ENCODE assay signal across 8 cellular contexts in genomic region chr1:172533511-172534116, GRCh38. TPM values are rescaled to one million over a fixed set of nuclear protein-coding genes. Genes with fewer than 3 reads are reported as not detected.
DNase-seq lines count a peak whose midpoint lies in the region; ATAC-seq and TF ChIP-seq lines count a peak whose summit lies in the region.

No MANE protein-coding gene starts in this region.

- H2AFZ ChIP-seq in trophoblast cell (ENCODE audit: insufficient read depth, low read length, poor library complexity) = peak overlapping the region; percentile 72

- H3K4ac ChIP-seq in trophoblast cell (ENCODE audit: low read depth, low read length) = peak overlapping the region; percentile 100

- H4K12ac ChIP-seq in trophoblast cell (ENCODE audit: low read depth, low read length) = peak overlapping the region; percentile 96

- peak overlapping the region; percentile 99 for H2AK5ac ChIP-seq in trophoblast cell (ENCODE audit: low read length)

- H3K23ac ChIP-seq in trophoblast cell (ENCODE audit: low read length) = no peak overlapping the region

- DNase-seq in DMS153 (lab: John Stamatoyannopoulos, UW) (peak; percentile 17), DMS153 treated with DMSO at 0.1 percent for 48 hours (lab: John Stamatoyannopoulos, UW; ENCODE audit: unreplicated experiment) (no peak), NCI-H748 treated with DMSO at 0.1 percent for 48 hours (lab: John Stamatoyannopoulos, UW) (peak; percentile 1), trophoblast cell (peak; percentile 22 to 35), LoVo (ENCODE audit: low spot score) (no peak)
- peak; percentile 5 for DNase-seq in activated T-helper 9 cell treated with anti-CD3 and anti-CD28 coated beads, Interleukin-2, amount 50 U/mL, for 16 hours (ENCODE audit: low read depth)

- peak overlapping the region; percentile 66 to 87 for H3K4me3 ChIP-seq in gastroesophageal sphincter
- H3K4me3 ChIP-seq in trophoblast cell (ENCODE audit: low read depth, low read length) = peak overlapping the region; percentile 90

- peak overlapping the region; percentile 62 for H3K4me2 ChIP-seq in trophoblast cell (ENCODE audit: low read length)

- peak overlapping the region; percentile 99 for H2BK5ac ChIP-seq in trophoblast cell (ENCODE audit: low read depth, low read length, poor library complexity)

- peak overlapping the region; percentile 99 for H4K91ac ChIP-seq in trophoblast cell (ENCODE audit: low read depth, low read length)

- TF ChIP-seq POLR2A in gastroesophageal sphincter (IDR thresholded peaks at IDR 0.05) = no peak

- no peak for TF ChIP-seq EP300 in gastroesophageal sphincter (IDR thresholded peaks at IDR 0.05)

- 0 to 2% methylated on average over 6 to 10 of the region's 23 CpGs for WGBS in gastroesophageal sphincter (ENCODE audit: low coverage in 1 of 2), 2 donors
- no CpG with 5 or more reads among the region's 23 CpGs for WGBS in trophoblast cell (ENCODE audit: extremely low coverage, insufficient coverage, insufficient read length)

- H3K79me2 ChIP-seq in trophoblast cell (ENCODE audit: control insufficient read depth, insufficient read depth, low read length, poor library complexity) = peaks cover 21% of the 10 kb centered on the region

- H3K27ac ChIP-seq in gastroesophageal sphincter (peak overlapping the region; percentile 91 to 99 (median 94)), trophoblast cell (ENCODE audit: low read depth, low read length) (peak overlapping the region; percentile 98)

- peak overlapping the region; percentile 95 for H4K8ac ChIP-seq in trophoblast cell (ENCODE audit: low read depth, low read length)

- no peaks in the 10 kb centered on the region for H3K9me3 ChIP-seq in gastroesophageal sphincter
- no peaks in the 10 kb centered on the region for H3K9me3 ChIP-seq in trophoblast cell (ENCODE audit: insufficient read depth, low read depth, low read length)

- H3K4me1 ChIP-seq in gastroesophageal sphincter = peaks cover 13 to 54% (median 18%) of the 10 kb centered on the region in 3 donors
- H3K4me1 ChIP-seq in trophoblast cell (ENCODE audit: control insufficient read depth in 1 of 2, insufficient read depth in 2 of 2, low read length in 2 of 2) = peaks cover 0 to 5% of the 10 kb centered on the region in 2 experiments

- no peak for TF ChIP-seq CTCF in gastroesophageal sphincter (IDR thresholded peaks at IDR 0.05)

- H3K18ac ChIP-seq in trophoblast cell (ENCODE audit: low read length) = peak overlapping the region; percentile 99

- ATAC-seq in HG02642 (IDR thresholded peaks at IDR 0.05; ENCODE audit: poor library complexity, unreplicated experiment) = peak; percentile 32
- ATAC-seq in gastroesophageal sphincter = peak; percentile 3

- peak overlapping the region; percentile 97 for H3K9ac ChIP-seq in trophoblast cell (ENCODE audit: low read length)

- no peaks in the 10 kb centered on the region for H3K27me3 ChIP-seq in gastroesophageal sphincter
- no peaks in the 10 kb centered on the region for H3K27me3 ChIP-seq in trophoblast cell (ENCODE audit: insufficient read depth, low read length)

- peaks cover 25% of the 10 kb centered on the region for H3K79me1 ChIP-seq in trophoblast cell (ENCODE audit: low read length)

- peak overlapping the region; percentile 81 for H2BK12ac ChIP-seq in trophoblast cell (ENCODE audit: low read length)

- peak overlapping the region; percentile 99 for H2BK120ac ChIP-seq in trophoblast cell (ENCODE audit: insufficient read depth, low read length, poor library complexity)

- H3K14ac ChIP-seq in trophoblast cell (ENCODE audit: low read length) = peak overlapping the region; percentile 99

- H3K36me3 ChIP-seq in gastroesophageal sphincter = no peaks in the 10 kb centered on the region
- H3K36me3 ChIP-seq in trophoblast cell (ENCODE audit: control insufficient read depth in 1 of 2, insufficient read depth in 2 of 2, low read length in 2 of 2) = no peaks in the 10 kb centered on the region

RNA-seq across cellular contexts. Expression of gene SUCO, which starts 0.7 kb away (rescaled TPM):
- total RNA-seq in gastroesophageal sphincter = 10 to 100 TPM; 15.5 to 41.6 (median 25.1) TPM
- polyA plus RNA-seq in trophoblast cell (2013) = 143 and 152 TPM in 2 replicates

Comparison
In these comparisons a context has a peak if more than half of its experiments do, and no peak if none do; other contexts are left out.
1. DNase-seq: peak in DMS153 (single experiment), NCI-H748 treated with DMSO at 0.1 percent for 48 hours (single experiment), activated T-helper 9 cell treated with anti-CD3 and anti-CD28 coated beads, Interleukin-2, amount 50 U/mL, for 16 hours (single experiment) and trophoblast cell (2 of 2); none in DMS153 treated with DMSO at 0.1 percent for 48 hours (single experiment) and LoVo (single experiment).